Comparison of ENCODE assay signal across 8 cellular contexts in the genomic region with DNA sequence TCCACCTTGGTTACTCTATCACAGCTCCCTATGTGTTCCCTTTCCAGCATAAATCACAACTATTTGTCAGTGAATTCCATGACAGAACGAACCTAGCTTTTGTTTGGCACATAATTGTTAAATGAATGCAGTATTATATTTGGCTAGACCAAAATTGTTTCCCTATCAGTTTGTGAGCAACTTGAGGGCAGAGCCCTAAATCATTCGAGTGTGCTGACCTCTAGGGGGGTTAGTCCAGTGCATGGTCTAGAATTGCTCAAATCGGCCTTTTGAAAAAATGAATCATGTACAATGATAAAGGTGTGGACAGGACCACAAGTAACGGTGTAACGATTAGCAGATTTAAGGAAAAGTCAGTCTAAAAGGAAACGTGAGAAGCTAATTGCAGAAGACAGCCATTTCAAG. TPM values are rescaled to one million over a fixed set of nuclear protein-coding genes. Genes with fewer than 3 reads are reported as not detected.
DNase-seq lines count a peak whose midpoint lies in the region; ATAC-seq, FAIRE-seq and TF ChIP-seq lines count a peak whose summit lies in the region.

No MANE protein-coding gene starts in this region.

- peak; percentile 25; the same call in 1 of the 2 replicates for TF ChIP-seq CTCF in OCI-LY7 (conservative IDR thresholded peaks at IDR 0.05; ENCODE audit: low read length)
- no peak for TF ChIP-seq CTCF in endothelial cell of umbilical vein (IDR thresholded peaks at IDR 0.05; ENCODE audit: extremely low read depth in 1 of 2, insufficient read depth in 1 of 2, low read depth in 1 of 2, low read length in 2 of 2)
- TF ChIP-seq CTCF in osteocyte (IDR thresholded peaks at IDR 0.05) = no peak

- DNase-seq in CD8-positive, alpha-beta memory T cell = no peak
- DNase-seq in OCI-LY7 (ENCODE audit: low spot score) (no peak), endothelial cell of umbilical vein (ENCODE audit: low read depth, low spot score) (no peak), osteocyte (ENCODE audit: extremely low spot score, unreplicated experiment) (no peak), NCI-H1105 treated with DMSO at 0.1 percent for 48 hours (lab: John Stamatoyannopoulos, UW) (no peak), cerebellar cortex (ENCODE audit: low spot score) (no peak)
- no peak for DNase-seq in stimulated activated naive CD4-positive, alpha-beta T cell (lab: John Stamatoyannopoulos, UW)

- peak overlapping the region; percentile 98 for H3K27ac ChIP-seq in CD8-positive, alpha-beta memory T cell (ENCODE audit: low read depth, low read length)
- H3K27ac ChIP-seq in OCI-LY7 (ENCODE audit: low read depth, low read length, poor library complexity, severe bottlenecking) (no peak overlapping the region), endothelial cell of umbilical vein (ENCODE audit: insufficient read depth, low read depth, low read length) (no peak overlapping the region)

- H3K9me3 Mint-ChIP-seq in CD8-positive, alpha-beta memory T cell = peaks cover 0 to 8% (median 0%) of the 10 kb centered on the region in 5 donors
- peaks cover 5% of the 10 kb centered on the region for H3K9me3 Mint-ChIP-seq in osteocyte (ENCODE audit: unreplicated experiment)

- peaks cover 33% of the 10 kb centered on the region for H3K4me1 ChIP-seq in CD8-positive, alpha-beta memory T cell (ENCODE audit: insufficient read depth, low read length)
- H3K4me1 ChIP-seq in OCI-LY7 (ENCODE audit: insufficient read depth, low read length, poor library complexity, severe bottlenecking) = peaks cover 22% of the 10 kb centered on the region
- H3K4me1 ChIP-seq in endothelial cell of umbilical vein (ENCODE audit: control insufficient read depth, extremely low read depth, insufficient read depth, low read length) = peaks cover 7% of the 10 kb centered on the region

- H3K4me1 Mint-ChIP-seq in CD8-positive, alpha-beta memory T cell = peaks cover 28 to 45% (median 35%) of the 10 kb centered on the region in 3 donors
- peaks cover 22% of the 10 kb centered on the region for H3K4me1 Mint-ChIP-seq in osteocyte (ENCODE audit: unreplicated experiment)

- peak overlapping the region; percentile 52 to 98 (median 94) for H3K27ac Mint-ChIP-seq in CD8-positive, alpha-beta memory T cell
- peak overlapping the region; percentile 90 for H3K27ac Mint-ChIP-seq in osteocyte (ENCODE audit: unreplicated experiment)

- ATAC-seq in GM21423 (IDR thresholded peaks at IDR 0.05; ENCODE audit: unreplicated experiment) = no peak

- H3K4me3 ChIP-seq in CD8-positive, alpha-beta memory T cell (ENCODE audit: low read length) = peak overlapping the region; percentile 96
- H3K4me3 ChIP-seq in OCI-LY7 (ENCODE audit: low read depth, low read length, poor library complexity, severe bottlenecking) (peak overlapping the region; percentile 33), endothelial cell of umbilical vein (replicated peaks in 1 of 3; ENCODE audit: insufficient read depth in 1 of 3, low read depth in 1 of 3, low read length in 3 of 3) (no peak overlapping the region)

- H4K20me1 ChIP-seq in OCI-LY7 (ENCODE audit: insufficient read depth, low read length) (peaks cover 8% of the 10 kb centered on the region), endothelial cell of umbilical vein (replicated peaks; ENCODE audit: control insufficient read depth, extremely low read depth, insufficient read depth, low read length) (no peaks in the 10 kb centered on the region)

- TF ChIP-seq POLR2A in endothelial cell of umbilical vein (IDR thresholded peaks at IDR 0.05; ENCODE audit: low read depth, low read length) = no peak

- H3K9ac ChIP-seq in endothelial cell of umbilical vein (replicated peaks; ENCODE audit: extremely low read depth, insufficient read depth, low read length) = no peak overlapping the region

- dilution Hi-C loops in endothelial cell of umbilical vein (cut with MboI; ENCODE audit: extremely low pct_ligation_motif_present, low sequenced_read_pairs) = no loop called here

- no peak for FAIRE-seq in endothelial cell of umbilical vein (lab: Jason Lieb, UNC)

- intact Hi-C loops in OCI-LY7 (cut with micrococcal nuclease; ENCODE audit: unreplicated experiment) (loop anchor here (5.0 kb wide), 2 partner anchors 325 to 1230 kb away; a partner anchor contains a TSS), endothelial cell of umbilical vein (cut with micrococcal nuclease) (loop anchor here (1.0 to 5.0 kb wide), 2 partner anchors 316 to 540 kb away; a partner anchor contains a TSS)

- no peaks in the 10 kb centered on the region for H3K9me1 ChIP-seq in endothelial cell of umbilical vein (replicated peaks; ENCODE audit: control insufficient read depth, extremely low read depth, insufficient read depth, low read length)

- no peaks in the 10 kb centered on the region for H3K27me3 ChIP-seq in CD8-positive, alpha-beta memory T cell (ENCODE audit: insufficient read depth, low read length, poor library complexity, severe bottlenecking)
- H3K27me3 ChIP-seq in endothelial cell of umbilical vein (ENCODE audit: control insufficient read depth in 2 of 2, insufficient read depth in 2 of 2, low read length in 2 of 2) = no peaks in the 10 kb centered on the region

- peak overlapping the region; percentile 95 for H2AFZ ChIP-seq in OCI-LY7 (ENCODE audit: low read length)
- peak overlapping the region; percentile 63 for H2AFZ ChIP-seq in endothelial cell of umbilical vein (ENCODE audit: low read depth, low read length)

- H3K4me2 ChIP-seq in OCI-LY7 (ENCODE audit: low read length) (peak overlapping the region; percentile 25; the same call in 1 of the 2 replicates), endothelial cell of umbilical vein (ENCODE audit: insufficient read depth, low read length) (peak overlapping the region; percentile 7)

- H3K4me3 Mint-ChIP-seq in CD8-positive, alpha-beta memory T cell = peak overlapping the region; percentile 90 to 98 (median 93)
- peak overlapping the region; percentile 85 for H3K4me3 Mint-ChIP-seq in osteocyte (ENCODE audit: unreplicated experiment)

- peaks cover 40% of the 10 kb centered on the region for H3K79me2 ChIP-seq in OCI-LY7 (ENCODE audit: insufficient read depth, low read depth, low read length)
- H3K79me2 ChIP-seq in endothelial cell of umbilical vein (ENCODE audit: control insufficient read depth, insufficient read depth, low read length) = peaks cover 42% of the 10 kb centered on the region

- CTCF ChIA-PET in CD8-positive, alpha-beta memory T cell (lab: Charles Lee) = interaction anchor here (0.9 to 1.6 kb wide), 9 partner anchors 9 to 695 kb away, joined by 3 to 6 read pairs (median 4); a partner anchor contains a TSS
- CTCF ChIA-PET in OCI-LY7 (lab: Charles Lee; ENCODE audit: unreplicated experiment) = interaction anchor here (0.6 to 1.1 kb wide), 2 partner anchors 369 to 570 kb away, joined by 3 to 4 read pairs; no protein-coding TSS in a partner anchor
- CTCF ChIA-PET in endothelial cell of umbilical vein (lab: Charles Lee) = interaction anchor here (0.7 to 2.9 kb wide), 9 partner anchors 9 to 868 kb away, joined by 3 to 19 read pairs (median 5); no protein-coding TSS in a partner anchor

- H3K9me2 ChIP-seq in OCI-LY7 (ENCODE audit: insufficient read depth, low read length) = no peaks in the 10 kb centered on the region

- peaks cover 4% of the 10 kb centered on the region for H3K9me3 ChIP-seq in CD8-positive, alpha-beta memory T cell (ENCODE audit: low read length)
- H3K9me3 ChIP-seq in OCI-LY7 (ENCODE audit: low read length) (peaks cover 12% of the 10 kb centered on the region; the same call in 1 of the 2 replicates), endothelial cell of umbilical vein (replicated peaks; ENCODE audit: control insufficient read depth, insufficient read depth, low read length) (no peaks in the 10 kb centered on the region)

- peaks cover 0 to 11% (median 0%) of the 10 kb centered on the region in 3 donors for H3K36me3 Mint-ChIP-seq in CD8-positive, alpha-beta memory T cell
- no peaks in the 10 kb centered on the region for H3K36me3 Mint-ChIP-seq in osteocyte (ENCODE audit: unreplicated experiment)

- POLR2A ChIA-PET in CD8-positive, alpha-beta memory T cell (lab: Charles Lee) = interaction anchor here (0.7 to 2.3 kb wide), 8 partner anchors 9 to 498 kb away, joined by 3 to 10 read pairs (median 4); a partner anchor contains a TSS
- POLR2A ChIA-PET in OCI-LY7 (lab: Charles Lee) = interaction anchor here (0.5 to 6.5 kb wide), 11 partner anchors 9 to 673 kb away, joined by 3 to 33 read pairs (median 3); a partner anchor contains a TSS
- POLR2A ChIA-PET in endothelial cell of umbilical vein (lab: Charles Lee) = interaction anchor here (0.9 to 1.5 kb wide), 4 partner anchors 10 to 34 kb away, joined by 3 read pairs; no protein-coding TSS in a partner anchor

- peaks cover 3 to 14% of the 10 kb centered on the region in 2 donors for H3K27me3 Mint-ChIP-seq in CD8-positive, alpha-beta memory T cell
- H3K27me3 Mint-ChIP-seq in osteocyte (ENCODE audit: unreplicated experiment) = no peaks in the 10 kb centered on the region

- BruUV-seq in OCI-LY7 (replicated peaks; lab: Mats Ljungman, UMichigan) = no TSS peak
- no TSS peak for BruUV-seq in endothelial cell of umbilical vein (replicated peaks; lab: Mats Ljungman, UMichigan)

- no peaks in the 10 kb centered on the region for H3K36me3 ChIP-seq in CD8-positive, alpha-beta memory T cell (ENCODE audit: insufficient read depth, low read length)
- peaks cover 10% of the 10 kb centered on the region; the same call in 1 of the 2 replicates for H3K36me3 ChIP-seq in OCI-LY7 (ENCODE audit: insufficient read depth, low read length)
- H3K36me3 ChIP-seq in endothelial cell of umbilical vein (ENCODE audit: control insufficient read depth in 2 of 2, extremely low read depth in 1 of 2, insufficient read depth in 2 of 2, low read length in 2 of 2) = no peaks in the 10 kb centered on the region

TF ChIP-seq in endothelial cell of umbilical vein, 7 proteins besides CTCF, POLR2A, EP300 and RAD21 (continues in another document):
- TF ChIP-seq FOS (IDR thresholded peaks at IDR 0.05; ENCODE audit: borderline replicate concordance, insufficient read depth, low read length) = no peak
- TF ChIP-seq EZH2 (IDR thresholded peaks at IDR 0.05; ENCODE audit: borderline replicate concordance, low read depth, low read length, severe bottlenecking) = no peak
- TF ChIP-seq MYC (IDR thresholded peaks at IDR 0.05; ENCODE audit: low read depth, low read length) = no peak
- no peak for TF ChIP-seq GATA2 (IDR thresholded peaks at IDR 0.05; ENCODE audit: insufficient read depth, insufficient read length, low read depth, low read length)

RNA-seq across cellular contexts. Expression of a gene that starts 0.5 kb away (rescaled TPM):
- total RNA-seq in CD8-positive, alpha-beta memory T cell = 10 to 100 TPM; 25.0 to 28.3 TPM
- 29.7 TPM for polyA plus RNA-seq in CD8-positive, alpha-beta memory T cell
- total RNA-seq in OCI-LY7 (2014; rRNA removed; shearing (Covaris generic)) = 14.1 and 14.2 TPM in 2 replicates
- total RNA-seq in OCI-LY7 (2022) (19.1 and 20.7 TPM in 2 replicates), endothelial cell of umbilical vein (17.0 and 17.7 TPM in 2 replicates), osteocyte (21.5 and 23.1 TPM in 2 replicates)
- 6.3 and 7.6 TPM in 2 replicates for polyA plus RNA-seq in endothelial cell of umbilical vein
- 11.5 and 12.1 TPM in 2 replicates for polyA plus RNA-seq in endothelial cell of umbilical vein (2011; cell fraction: cytosol; rRNA removed)
- 5.3 and 7.6 TPM in 2 replicates for polyA plus RNA-seq in endothelial cell of umbilical vein (2011; cell fraction: nucleus; rRNA removed)
- polyA plus RNA-seq in endothelial cell of umbilical vein (2012) = 21.9 and 24.1 TPM in 2 replicates
- polyA minus RNA-seq in endothelial cell of umbilical vein = 7.8 and 8.0 TPM in 2 replicates
- polyA minus RNA-seq in endothelial cell of umbilical vein (2011; cell fraction: cytosol; rRNA and poly(A)+ RNA removed) = 6.1 TPM
- 4.9 and 6.2 TPM in 2 replicates for polyA minus RNA-seq in endothelial cell of umbilical vein (2011; cell fraction: nucleus; rRNA and poly(A)+ RNA removed)

Comparison
In these comparisons a context has a peak if more than half of its experiments do, and no peak if none do; other contexts are left out.
1. H3K4me3 ChIP-seq: peak in CD8-positive, alpha-beta memory T cell (single experiment) and OCI-LY7 (single experiment); none in endothelial cell of umbilical vein (0 of 3).